ENCODE assay signal across 8 cellular contexts in genomic region chr15:92818658-92819311, GRCh38.
A peak's percentile ranks its signal among the peaks of the same experiment; 100 is the strongest.
DNase-seq lines count a peak whose midpoint lies in the region; ATAC-seq and TF ChIP-seq lines count a peak whose summit lies in the region.

No MANE protein-coding gene starts in this region.

- H3K9me3 ChIP-seq in BLaER1: no peaks in the 10 kb centered on the region
- no peaks in the 10 kb centered on the region for H3K9me3 ChIP-seq in MM.1S (replicated peaks; ENCODE audit: insufficient read depth, low read length)
- H3K9me3 ChIP-seq in mucosa of rectum (ENCODE audit: control insufficient read depth in 2 of 2, low read length in 2 of 2): no peaks in the 10 kb centered on the region

- peak overlapping the region; percentile 88 for H2AFZ ChIP-seq in MM.1S (ENCODE audit: low read length)

- peak overlapping the region; percentile 96; the same call in 1 of the 2 replicates for H3K4me2 ChIP-seq in BLaER1
- H3K4me2 ChIP-seq in MM.1S (ENCODE audit: low read depth, low read length): peak overlapping the region; percentile 69

- H3K4me1 ChIP-seq in BLaER1 (peaks cover 63% of the 10 kb centered on the region), MM.1S (ENCODE audit: low read length) (peaks cover 46% of the 10 kb centered on the region), mucosa of rectum (ENCODE audit: control insufficient read depth in 2 of 2, insufficient read depth in 2 of 2, low read length in 2 of 2) (peaks cover 27 to 38% of the 10 kb centered on the region in 2 donors)

- H3K27ac ChIP-seq in BLaER1 (no peak overlapping the region), MM.1S (ENCODE audit: low read length) (peak overlapping the region; percentile 69), angular gyrus (ENCODE audit: low read depth, low read length) (peak overlapping the region; percentile 100), mucosa of rectum (ENCODE audit: low read depth in 2 of 2, low read length in 2 of 2) (peak overlapping the region; percentile 94 to 97)

- H3K36me3 ChIP-seq in BLaER1: no peaks in the 10 kb centered on the region
- no peaks in the 10 kb centered on the region for H3K36me3 ChIP-seq in MM.1S (replicated peaks; ENCODE audit: insufficient read depth, low read length)
- no peaks in the 10 kb centered on the region for H3K36me3 ChIP-seq in mucosa of rectum (ENCODE audit: control insufficient read depth in 2 of 2, insufficient read depth in 2 of 2, low read length in 2 of 2)

- H3K9ac ChIP-seq in BLaER1 (no peak overlapping the region), MM.1S (ENCODE audit: low read length) (peak overlapping the region; percentile 56; the same call in 1 of the 2 replicates), mucosa of rectum (ENCODE audit: low read depth in 1 of 2, low read length in 2 of 2) (peak overlapping the region in 1 of 2 donors; percentile 66)

- no peaks in the 10 kb centered on the region for H4K20me1 ChIP-seq in BLaER1
- no peaks in the 10 kb centered on the region for H4K20me1 ChIP-seq in MM.1S (ENCODE audit: insufficient read depth, low read length)

- H3K79me2 ChIP-seq in MM.1S (ENCODE audit: low read length): no peaks in the 10 kb centered on the region

- H3K9me2 ChIP-seq in MM.1S (replicated peaks; ENCODE audit: insufficient read depth, low read length): no peaks in the 10 kb centered on the region

- TF ChIP-seq CTCF in MM.1S (IDR thresholded peaks at IDR 0.05; ENCODE audit: low read length): no peak

- no peaks in the 10 kb centered on the region for H3K27me3 ChIP-seq in BLaER1
- no peaks in the 10 kb centered on the region for H3K27me3 ChIP-seq in MM.1S (replicated peaks; ENCODE audit: insufficient read depth, low read length)
- no peaks in the 10 kb centered on the region for H3K27me3 ChIP-seq in mucosa of rectum (ENCODE audit: control insufficient read depth in 2 of 2, insufficient read depth in 2 of 2, low read length in 2 of 2)

- no peak overlapping the region for H3K4me3 ChIP-seq in BLaER1
- peak overlapping the region; percentile 20 for H3K4me3 ChIP-seq in MM.1S (ENCODE audit: low read length)
- H3K4me3 ChIP-seq in mucosa of rectum (ENCODE audit: low read length in 2 of 2): peak overlapping the region; percentile 71 to 78

- ATAC-seq in GM18519 (IDR thresholded peaks at IDR 0.05; ENCODE audit: low FRiP score, unreplicated experiment) (no peak), HG03139 (IDR thresholded peaks at IDR 0.05; ENCODE audit: unreplicated experiment) (no peak)

- peaks cover 36% of the 10 kb centered on the region for H3F3A ChIP-seq in MM.1S (ENCODE audit: insufficient read depth, low read length)

- DNase-seq in MM.1S: peak; percentile 71
- no peak for DNase-seq in AML-193 (lab: John Stamatoyannopoulos, UW)
- DNase-seq in cerebellar nuclear complex (lab: John Stamatoyannopoulos, UW): no peak
